In genomic region chr2:226515344-226516055, GRCh38 we compare ENCODE assay signal across 20 cellular contexts.
DNase-seq lines count a peak whose midpoint lies in the region; ATAC-seq, FAIRE-seq and TF ChIP-seq lines count a peak whose summit lies in the region.
"Had no signal": no experiment of that assay in that cellular context is flagged by ENCODE, and none has a peak within 500 bp of the region (broad histone marks: within the 10 kb centered on the region; RNA-seq: fewer than 3 reads in every experiment).

No MANE protein-coding gene starts in this region.

- no peak overlapping the region for H3K27ac Mint-ChIP-seq in activated T-helper 17 cell treated with anti-CD3 and anti-CD28 coated beads, Interleukin-2, amount 50 U/mL, for 72 hours
- H3K27ac Mint-ChIP-seq: activated CD4-positive, alpha-beta memory T cell treated with anti-CD3 and anti-CD28 coated beads for 36 hours; effector memory CD8-positive, alpha-beta T cell had no signal

- no peaks in the 10 kb centered on the region for H3K36me3 Mint-ChIP-seq in activated T-helper 17 cell treated with anti-CD3 and anti-CD28 coated beads, Interleukin-2, amount 50 U/mL, for 72 hours (ENCODE audit: low read depth)
- H3K36me3 Mint-ChIP-seq: activated CD4-positive, alpha-beta memory T cell treated with anti-CD3 and anti-CD28 coated beads for 36 hours; brain had no signal

- no peak overlapping the region for H2BK5ac ChIP-seq in mesenchymal stem cell (ENCODE audit: low read depth, low read length, poor library complexity, severe bottlenecking)

- H3K4me3 Mint-ChIP-seq in activated T-helper 17 cell treated with anti-CD3 and anti-CD28 coated beads, Interleukin-2, amount 50 U/mL, for 72 hours, result no peak overlapping the region
- H3K4me3 Mint-ChIP-seq: activated CD4-positive, alpha-beta memory T cell treated with anti-CD3 and anti-CD28 coated beads for 36 hours; brain; effector memory CD8-positive, alpha-beta T cell had no signal

- 0% methylated on average over 1 of the region's 4 CpGs for WGBS in mesenchymal stem cell
- 81 to 83% methylated on average over 4 of the region's 4 CpGs for WGBS in thyroid gland, 2 donors

- H3K4me1 ChIP-seq in mesenchymal stem cell (ENCODE audit: control insufficient read depth, insufficient read depth, low read depth, low read length) (no peaks in the 10 kb centered on the region), thyroid gland (no peaks in the 10 kb centered on the region)
- H3K4me1 ChIP-seq: BLaER1, spleen, testis had no signal

- no peak overlapping the region for H2AFZ ChIP-seq in mesenchymal stem cell (ENCODE audit: low read depth, low read length)

- no peak for ATAC-seq in activated T-helper 17 cell treated with anti-CD3 and anti-CD28 coated beads, Interleukin-2, amount 50 U/mL, for 72 hours (replicated peaks)
- ATAC-seq: effector memory CD8-positive, alpha-beta T cell had no signal

- H3K18ac ChIP-seq in mesenchymal stem cell (ENCODE audit: low read depth in 1 of 2, low read length in 2 of 2), result peak overlapping the region in 1 of 2 experiments; percentile 89

- H3K9ac ChIP-seq in mesenchymal stem cell (ENCODE audit: low read length), result no peak overlapping the region
- H3K9ac ChIP-seq: BLaER1, KMS-11 had no signal

- H4K91ac ChIP-seq in mesenchymal stem cell (ENCODE audit: low read length), result no peak overlapping the region

- no peak overlapping the region for H3K27ac ChIP-seq in mesenchymal stem cell (ENCODE audit: low read length, poor library complexity, severe bottlenecking)
- H3K27ac ChIP-seq in thyroid gland, result no peak overlapping the region
- H3K27ac ChIP-seq: BLaER1, KMS-11, spleen, testis had no signal

- peak overlapping the region; percentile 71 to 95 for H2BK12ac ChIP-seq in mesenchymal stem cell (ENCODE audit: low read length in 2 of 2)

- TF ChIP-seq CTCF in thyroid gland (IDR thresholded peaks at IDR 0.05), result no peak

- H3K4me2 ChIP-seq in mesenchymal stem cell (ENCODE audit: low read length, poor library complexity, severe bottlenecking), result no peak overlapping the region
- H3K4me2 ChIP-seq: BLaER1, KMS-11 had no signal

- intact Hi-C loops in thyroid gland (cut with DNase I), result no loop called here

- no peak overlapping the region for H3K4me3 ChIP-seq in mesenchymal stem cell (ENCODE audit: insufficient read depth in 1 of 2, low read depth in 1 of 2, low read length in 2 of 2)
- no peak overlapping the region for H3K4me3 ChIP-seq in thyroid gland (replicated peaks in 1 of 3)
- H3K4me3 ChIP-seq: BLaER1, lung, spleen, testis had no signal

- H3K79me1 ChIP-seq in mesenchymal stem cell (replicated peaks; ENCODE audit: low read length, poor library complexity, severe bottlenecking), result no peaks in the 10 kb centered on the region

- H4K8ac ChIP-seq in mesenchymal stem cell (ENCODE audit: low read length), result no peak overlapping the region

- no peak for TF ChIP-seq POLR2A in thyroid gland (IDR thresholded peaks at IDR 0.05)

- H3K9me3 Mint-ChIP-seq in activated T-helper 17 cell treated with anti-CD3 and anti-CD28 coated beads, Interleukin-2, amount 50 U/mL, for 72 hours, result no peaks in the 10 kb centered on the region
- H3K9me3 Mint-ChIP-seq: effector memory CD8-positive, alpha-beta T cell had no signal

- no peaks in the 10 kb centered on the region for H3K4me1 Mint-ChIP-seq in activated T-helper 17 cell treated with anti-CD3 and anti-CD28 coated beads, Interleukin-2, amount 50 U/mL, for 72 hours

- FAIRE-seq in endometrium (lab: Jason Lieb, UNC), result peak; percentile 99

- no peaks in the 10 kb centered on the region for H3K27me3 ChIP-seq in mesenchymal stem cell (ENCODE audit: control insufficient read depth in 1 of 2, insufficient read depth in 1 of 2, low read length in 2 of 2)
- no peaks in the 10 kb centered on the region for H3K27me3 ChIP-seq in thyroid gland
- H3K27me3 ChIP-seq: BLaER1, testis had no signal

- peak overlapping the region in 1 of 2 experiments; percentile 95 for H3K4ac ChIP-seq in mesenchymal stem cell (ENCODE audit: low read depth in 1 of 2, low read length in 2 of 2)

- H2BK120ac ChIP-seq in mesenchymal stem cell (ENCODE audit: low read depth, low read length), result no peak overlapping the region

- no peak overlapping the region for H2AK5ac ChIP-seq in mesenchymal stem cell (ENCODE audit: low read length, severe bottlenecking)

- H3K14ac ChIP-seq in mesenchymal stem cell (ENCODE audit: low read length in 2 of 2), result no peak overlapping the region

- no peaks in the 10 kb centered on the region for H3K9me3 ChIP-seq in mesenchymal stem cell (ENCODE audit: control insufficient read depth, low read length)
- H3K9me3 ChIP-seq in thyroid gland, result no peaks in the 10 kb centered on the region
- H3K9me3 ChIP-seq: BLaER1, testis had no signal

- peaks cover 8% of the 10 kb centered on the region for H3K27me3 Mint-ChIP-seq in activated T-helper 17 cell treated with anti-CD3 and anti-CD28 coated beads, Interleukin-2, amount 50 U/mL, for 72 hours
- H3K27me3 Mint-ChIP-seq: brain; effector memory CD8-positive, alpha-beta T cell had no signal

- no peak overlapping the region for H2BK15ac ChIP-seq in mesenchymal stem cell (ENCODE audit: low read depth, poor library complexity, severe bottlenecking)

- no peak overlapping the region for H3K23ac ChIP-seq in mesenchymal stem cell (ENCODE audit: low read length in 2 of 2)

- DNase-seq in AG08395 (ENCODE audit: low spot score), result peak; percentile 34
- peak; percentile 9 for DNase-seq in HuH-7 (ENCODE audit: low spot score)
- DNase-seq in mesenchymal stem cell, result peak; percentile 90
- DNase-seq in thyroid gland, result no peak
- no peak for DNase-seq in Kasumi-1 (lab: John Stamatoyannopoulos, UW)
- no peak for DNase-seq in NCI-H1092 (lab: John Stamatoyannopoulos, UW)
- DNase-seq: activated CD4-positive, alpha-beta memory T cell treated with anti-CD3 and anti-CD28 coated beads for 36 hours; activated effector memory CD4-positive, alpha-beta T cell treated with Interleukin-2 at 50 U/mL for 16 hours; effector memory CD8-positive, alpha-beta T cell; NCI-H1930; nucleus accumbens; SHP77 treated with DMSO at 0.1 percent for 48 hours; spleen; testis had no signal

- H3K36me3 ChIP-seq in mesenchymal stem cell (ENCODE audit: control insufficient read depth in 1 of 2, insufficient read depth in 2 of 2, low read depth in 1 of 2, low read length in 2 of 2), result no peaks in the 10 kb centered on the region
- H3K36me3 ChIP-seq in thyroid gland, result no peaks in the 10 kb centered on the region
- H3K36me3 ChIP-seq: BLaER1, spleen had no signal

Comparison
In these comparisons a context has a peak if more than half of its experiments do, and no peak if none do; other contexts are left out.
1. DNase-seq: peak in AG08395 (single experiment), HuH-7 (single experiment) and mesenchymal stem cell (single experiment); none in thyroid gland (0 of 2), Kasumi-1 (0 of 2) and NCI-H1092 (single experiment).